Comparison of ENCODE assay signal across 10 cellular contexts in the genomic region with DNA sequence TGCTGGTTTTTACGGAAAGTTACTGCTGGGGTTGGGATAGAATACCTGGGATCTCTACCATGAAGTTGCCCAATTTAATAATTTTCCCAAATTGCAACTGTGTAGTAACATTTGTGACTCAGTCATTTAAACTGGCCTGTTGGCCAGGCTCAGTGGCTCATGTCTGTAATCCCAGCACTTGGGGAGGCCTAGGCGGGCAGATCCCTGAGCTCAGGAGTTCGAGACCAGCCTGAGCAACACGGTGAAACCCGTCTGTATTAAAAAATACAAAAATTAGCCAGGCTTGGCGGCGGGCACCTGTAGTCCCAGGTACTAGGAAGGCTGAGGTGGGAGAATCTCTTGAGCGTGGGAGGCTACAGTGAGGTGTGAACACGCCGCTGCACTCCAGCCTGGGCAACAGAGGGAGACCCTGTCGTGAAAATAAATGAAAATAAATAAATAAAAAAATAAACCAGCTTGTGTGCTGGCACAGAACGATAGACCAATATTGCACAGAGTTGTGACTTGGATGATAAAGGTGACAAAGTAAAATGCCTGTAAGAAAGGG.
DNase-seq lines count a peak whose midpoint lies in the region; ATAC-seq and TF ChIP-seq lines count a peak whose summit lies in the region.
"Had no signal": no experiment of that assay in that cellular context is flagged by ENCODE, and none has a peak within 500 bp of the region (broad histone marks: within the 10 kb centered on the region; RNA-seq: fewer than 3 reads in every experiment).

No MANE protein-coding gene starts in this region.

- no peak overlapping the region for H2AK5ac ChIP-seq in H9 (ENCODE audit: insufficient read length, low read length)

- ATAC-seq in Panc1: no peak
- ATAC-seq: GM12878 had no signal

- H3K23ac ChIP-seq in H9 (ENCODE audit: insufficient read length, low read depth, low read length): no peak overlapping the region

- no peaks in the 10 kb centered on the region for H3K9me3 ChIP-seq in Panc1 (ENCODE audit: control insufficient read depth, insufficient read depth, low read depth, low read length)
- H3K9me3 ChIP-seq in esophagus muscularis mucosa: no peaks in the 10 kb centered on the region
- H3K9me3 ChIP-seq in transverse colon: no peaks in the 10 kb centered on the region
- no peaks in the 10 kb centered on the region for H3K9me3 ChIP-seq in H9 (ENCODE audit: control insufficient read depth, low read depth, low read length)

- no peaks in the 10 kb centered on the region for H3K36me3 ChIP-seq in Panc1 (ENCODE audit: control insufficient read depth, insufficient read depth, low read length)
- H3K36me3 ChIP-seq in esophagus muscularis mucosa: no peaks in the 10 kb centered on the region
- no peaks in the 10 kb centered on the region for H3K36me3 ChIP-seq in transverse colon

- WGBS in esophagus muscularis mucosa: 89% methylated on average over 12 of the region's 12 CpGs
- 80% methylated on average over 2 to 12 of the region's 12 CpGs for WGBS in transverse colon (ENCODE audit: low coverage in 1 of 2), 2 donors
- no CpG with 5 or more reads among the region's 12 CpGs for WGBS in H9 (ENCODE audit: extremely low coverage, insufficient read length, low lambda C conversion rate)

- H3K79me1 ChIP-seq in H9 (ENCODE audit: insufficient read depth, low read depth, low read length, poor library complexity, severe bottlenecking): no peaks in the 10 kb centered on the region

- BruUV-seq in Panc1 (replicated peaks; lab: Mats Ljungman, UMichigan): no TSS peak

- peak overlapping the region; percentile 76 for H3K27ac ChIP-seq in Panc1 (ENCODE audit: low read length)
- peak overlapping the region; percentile 68 to 80 (median 74) for H3K27ac ChIP-seq in esophagus muscularis mucosa (replicated peaks in 1 of 4)
- H3K27ac ChIP-seq in transverse colon: peak overlapping the region; percentile 59 to 85 (median 76)
- no peak overlapping the region for H3K27ac ChIP-seq in H9 (ENCODE audit: insufficient read length, low read depth, low read length)

- H3K4me3 Mint-ChIP-seq in nephron progenitor cell (no peak overlapping the region), H9 (no peak overlapping the region)
- H3K4me3 Mint-ChIP-seq: activated naive CD8-positive, alpha-beta T cell treated with anti-CD3 and anti-CD28 coated beads, Interleukin-2, amount 10 ng/mL, durations not matched to agents 7 days and 5 days had no signal

- no peak overlapping the region for H2BK120ac ChIP-seq in H9 (ENCODE audit: low read depth, low read length, poor library complexity, severe bottlenecking)

- no peak overlapping the region for H4K8ac ChIP-seq in H9 (replicated peaks; ENCODE audit: insufficient read length, low read depth, low read length)

- no peak for DNase-seq in Panc1 (ENCODE audit: low read depth, low spot score)
- no peak for DNase-seq in esophagus muscularis mucosa (ENCODE audit: extremely low spot score)
- DNase-seq in nephron progenitor cell: no peak
- no peak for DNase-seq in transverse colon
- no peak for DNase-seq in H9
- no peak for DNase-seq in activated CD8-positive, alpha-beta memory T cell treated with anti-CD3 and anti-CD28 coated beads, Interleukin-2, amount 50 U/mL, for 48 hours
- no peak for DNase-seq in RKO (ENCODE audit: low spot score)
- DNase-seq: activated naive CD8-positive, alpha-beta T cell treated with anti-CD3 and anti-CD28 coated beads, Interleukin-2, amount 10 ng/mL, durations not matched to agents 7 days and 5 days; Karpas-422 had no signal

- intact Hi-C loops in Panc1 (cut with micrococcal nuclease; ENCODE audit: unreplicated experiment): no loop called here
- intact Hi-C loops in esophagus muscularis mucosa (cut with DNase I): loop anchor here (10.0 kb wide), 1 partner anchor 152 kb away; no protein-coding TSS in a partner anchor
- intact Hi-C loops in transverse colon (cut with DNase I; ENCODE audit: low total_unique reads): no loop called here

- no peaks in the 10 kb centered on the region for H3K23me2 ChIP-seq in H9 (ENCODE audit: insufficient read length, low read depth, low read length, poor library complexity, severe bottlenecking)

- TF ChIP-seq POLR2A in esophagus muscularis mucosa (IDR thresholded peaks at IDR 0.05; ENCODE audit: low read depth) (no peak), transverse colon (IDR thresholded peaks at IDR 0.05) (no peak)

- H3K4me1 Mint-ChIP-seq in nephron progenitor cell: peaks cover 77% of the 10 kb centered on the region
- H3K4me1 Mint-ChIP-seq in H9: peaks cover 45 to 48% of the 10 kb centered on the region in 2 experiments

- H3K9me3 Mint-ChIP-seq in nephron progenitor cell (no peaks in the 10 kb centered on the region), H9 (peaks cover 0 to 6% of the 10 kb centered on the region in 2 experiments; a peak in 1 of 5 replicates)

- CTCF ChIA-PET in Panc1 (lab: Charles Lee): no interaction called here

- H2BK12ac ChIP-seq in H9 (ENCODE audit: insufficient read length, low read depth, low read length): no peak overlapping the region

- H2BK15ac ChIP-seq in H9 (ENCODE audit: low read depth, low read length): no peak overlapping the region

- peak overlapping the region; percentile 93 for H3K27ac Mint-ChIP-seq in nephron progenitor cell
- peak overlapping the region in 1 of 3 experiments; percentile 31; a peak in 1 of 7 replicates for H3K27ac Mint-ChIP-seq in H9
- H3K27ac Mint-ChIP-seq: activated naive CD8-positive, alpha-beta T cell treated with anti-CD3 and anti-CD28 coated beads, Interleukin-2, amount 10 ng/mL, durations not matched to agents 7 days and 5 days had no signal

- H3K79me2 ChIP-seq in H9 (ENCODE audit: insufficient read depth, low read length): no peaks in the 10 kb centered on the region

- no peak overlapping the region for H3K56ac ChIP-seq in H9 (ENCODE audit: insufficient read length, low read depth, low read length)

- in situ Hi-C loops in Panc1 (cut with HindIII; ENCODE audit: low pct_unique_long_range_greater_than_20kb, low sequenced_read_pairs) (no loop called here), transverse colon (cut with MboI; ENCODE audit: low pct_ligation_motif_present in 1 of 4, low pct_unique_long_range_greater_than_20kb in 1 of 4, low sequenced_read_pairs in 3 of 4) (no loop called here)

- no peak overlapping the region for H3K14ac ChIP-seq in H9 (ENCODE audit: insufficient read depth, low read length)

- H4K91ac ChIP-seq in H9 (ENCODE audit: insufficient read length, low read depth, low read length): no peak overlapping the region

- no peak overlapping the region for H3T11ph ChIP-seq in H9 (ENCODE audit: low read length)

- H3K36me3 Mint-ChIP-seq in nephron progenitor cell (ENCODE audit: low read depth) (no peaks in the 10 kb centered on the region), H9 (ENCODE audit: insufficient read depth in 1 of 3, low read depth in 3 of 3) (no peaks in the 10 kb centered on the region; a peak in 1 of 7 replicates)
- H3K36me3 Mint-ChIP-seq: activated naive CD8-positive, alpha-beta T cell treated with anti-CD3 and anti-CD28 coated beads, Interleukin-2, amount 10 ng/mL, durations not matched to agents 7 days and 5 days had no signal

- H3K4me2 ChIP-seq in H9 (ENCODE audit: insufficient read depth, insufficient read length, low read length): no peak overlapping the region

- no peak overlapping the region for H3K4ac ChIP-seq in H9 (ENCODE audit: low read depth, low read length)

- H4K5ac ChIP-seq in H9 (ENCODE audit: insufficient read length, low read depth, low read length): no peak overlapping the region

- no peak for TF ChIP-seq EP300 in esophagus muscularis mucosa (IDR thresholded peaks at IDR 0.05)
- no peak for TF ChIP-seq EP300 in transverse colon (IDR thresholded peaks at IDR 0.05; ENCODE audit: low read depth)

- no peak overlapping the region for H2BK5ac ChIP-seq in H9 (ENCODE audit: insufficient read length, low read length)

- H3K27me3 Mint-ChIP-seq in nephron progenitor cell (ENCODE audit: low read depth, poor library complexity) (no peaks in the 10 kb centered on the region), H9 (ENCODE audit: low read depth) (peaks cover 50% of the 10 kb centered on the region)

- TF ChIP-seq CTCF in Panc1 (IDR thresholded peaks at IDR 0.05): no peak
- TF ChIP-seq CTCF in esophagus muscularis mucosa (IDR thresholded peaks at IDR 0.05): no peak
- no peak for TF ChIP-seq CTCF in nephron progenitor cell (IDR thresholded peaks at IDR 0.05)
- no peak for TF ChIP-seq CTCF in transverse colon (IDR thresholded peaks at IDR 0.05)
- TF ChIP-seq CTCF in H9 (conservative IDR thresholded peaks at IDR 0.05): no peak

- H3K9ac ChIP-seq in H9 (ENCODE audit: extremely low read depth, insufficient read length, low read length): no peak overlapping the region

- H4K20me1 ChIP-seq in H9 (ENCODE audit: control insufficient read depth, insufficient read depth, insufficient read length): no peaks in the 10 kb centered on the region

- H2AFZ ChIP-seq in H9 (ENCODE audit: low read length): no peak overlapping the region

- no peak overlapping the region for H2BK20ac ChIP-seq in H9 (ENCODE audit: low read depth, low read length, poor library complexity, severe bottlenecking)

- H3K4me3 ChIP-seq in Panc1 (ENCODE audit: low read depth in 2 of 2, low read length in 2 of 2): no peak overlapping the region
- no peak overlapping the region for H3K4me3 ChIP-seq in esophagus muscularis mucosa
- H3K4me3 ChIP-seq in transverse colon: no peak overlapping the region
- H3K4me3 ChIP-seq: GM12878 had no signal

- H3K27me3 ChIP-seq in Panc1 (ENCODE audit: control insufficient read depth, insufficient read depth, low read length) (no peaks in the 10 kb centered on the region), esophagus muscularis mucosa (no peaks in the 10 kb centered on the region), transverse colon (no peaks in the 10 kb centered on the region), H9 (ENCODE audit: insufficient read depth, low read length) (peaks cover 5% of the 10 kb centered on the region; the same call in 1 of the 2 replicates)

- POLR2A ChIA-PET in Panc1 (lab: Charles Lee): no interaction called here

- H3K4me1 ChIP-seq in Panc1 (ENCODE audit: control insufficient read depth, insufficient read depth, low read length): peaks cover 27% of the 10 kb centered on the region
- H3K4me1 ChIP-seq in esophagus muscularis mucosa: peaks cover 47 to 71% (median 53%) of the 10 kb centered on the region in 4 donors
- peaks cover 25 to 44% (median 32%) of the 10 kb centered on the region in 4 donors for H3K4me1 ChIP-seq in transverse colon
- H3K4me1 ChIP-seq in H9 (ENCODE audit: insufficient read depth, low read length): peaks cover 2% of the 10 kb centered on the region; the same call in 1 of the 2 replicates

- H3K18ac ChIP-seq in H9 (ENCODE audit: insufficient read length, low read depth, low read length): no peak overlapping the region
